Comparison of ENCODE assay signal across 21 cellular contexts in genomic region chr1:24570265-24571125, GRCh38. TPM values are rescaled to one million over a fixed set of nuclear protein-coding genes. Genes with fewer than 3 reads are reported as not detected.
DNase-seq lines count a peak whose midpoint lies in the region; ATAC-seq, FAIRE-seq and TF ChIP-seq lines count a peak whose summit lies in the region.
"Had no signal": no experiment of that assay in that cellular context is flagged by ENCODE, and none has a peak within 500 bp of the region (broad histone marks: within the 10 kb centered on the region; RNA-seq: fewer than 3 reads in every experiment).

No MANE protein-coding gene starts in this region.

- no peaks in the 10 kb centered on the region for H3K9me3 ChIP-seq in K562 (replicated peaks; ENCODE audit: control insufficient read depth, insufficient read depth, low read depth, low read length)
- H3K9me3 ChIP-seq in HepG2 (ENCODE audit: low read length): no peaks in the 10 kb centered on the region
- H3K9me3 ChIP-seq: A549 had no signal

- H3K27me3 ChIP-seq in K562 (ENCODE audit: control insufficient read depth in 2 of 2, insufficient read depth in 2 of 2, low read length in 2 of 2): peaks cover 40 to 74% of the 10 kb centered on the region in 2 experiments
- no peaks in the 10 kb centered on the region for H3K27me3 ChIP-seq in HepG2 (ENCODE audit: control insufficient read depth in 1 of 2, insufficient read depth in 2 of 2, low read length in 2 of 2)

- in situ Hi-C loops in K562 (cut with MboI): no loop called here
- in situ Hi-C loops in HepG2 (cut with HindIII; ENCODE audit: extremely low pct_ligation_motif_present, low pct_unique_long_range_greater_than_20kb): no loop called here

- TF ChIP-seq POLR2A in K562 (conservative IDR thresholded peaks at IDR 0.05) (no peak), HepG2 (IDR thresholded peaks at IDR 0.05; ENCODE audit: insufficient read depth in 1 of 2, low read depth in 2 of 2, low read length in 2 of 2) (no peak)

- CTCF ChIA-PET in K562 (lab: Yijun Ruan, JAX; ENCODE audit: low intra/inter-chr PET ratio): no interaction called here
- CTCF ChIA-PET in HepG2 (lab: Yijun Ruan, JAX; ENCODE audit: low intra/inter-chr PET ratio, low total read pairs): no interaction called here

- FAIRE-seq in K562 (lab: Jason Lieb, UNC): no peak
- no peak for FAIRE-seq in HepG2 (lab: Jason Lieb, UNC)
- FAIRE-seq: A549, GM12892 had no signal

- H3K4me3 ChIP-seq in K562: no peak overlapping the region
- no peak overlapping the region for H3K4me3 ChIP-seq in HepG2 (replicated peaks in 1 of 3; ENCODE audit: insufficient read depth in 1 of 3, low read depth in 2 of 3, low read length in 3 of 3)
- H3K4me3 ChIP-seq: A549, GM23338 had no signal

- no peaks in the 10 kb centered on the region for H3K36me3 Mint-ChIP-seq in activated naive CD4-positive, alpha-beta T cell treated with anti-CD3 and anti-CD28 coated beads, Interleukin-2, amount 50 U/mL, for 24 hours

- no peaks in the 10 kb centered on the region for H3K9me1 ChIP-seq in K562 (ENCODE audit: control insufficient read depth, insufficient read depth, low read length)

- TF ChIP-seq CTCF in K562 (IDR thresholded peaks at IDR 0.05 in 2 of 3, conservative IDR thresholded peaks at IDR 0.05 in 1 of 3; ENCODE audit: insufficient read depth in 2 of 3, low read depth in 1 of 3, low read length in 3 of 3) (no peak), HepG2 (CRISPR knock-in tag; IDR thresholded peaks at IDR 0.05) (no peak)

- H3K4me1 Mint-ChIP-seq in activated naive CD4-positive, alpha-beta T cell treated with anti-CD3 and anti-CD28 coated beads, Interleukin-2, amount 50 U/mL, for 24 hours: no peaks in the 10 kb centered on the region

- H3K36me3 ChIP-seq in K562 (ENCODE audit: control insufficient read depth, insufficient read depth, low read length) (no peaks in the 10 kb centered on the region), HepG2 (replicated peaks in 1 of 2; ENCODE audit: control insufficient read depth in 1 of 2, insufficient read depth in 2 of 2, low read length in 2 of 2) (no peaks in the 10 kb centered on the region)

- TF ChIP-seq EP300 in K562 (IDR thresholded peaks at IDR 0.05; ENCODE audit: low read length) (no peak), HepG2 (IDR thresholded peaks at IDR 0.05; ENCODE audit: low read depth in 2 of 2, low read length in 2 of 2) (no peak), HepG2 (CRISPR knock-in tag; IDR thresholded peaks at IDR 0.05; ENCODE audit: borderline replicate concordance) (no peak)

- TF ChIP-seq RAD21 in K562 (CRISPR knock-in tag; conservative IDR thresholded peaks at IDR 0.05 in 1 of 2, IDR thresholded peaks at IDR 0.05 in 1 of 2) (no peak), HepG2 (CRISPR knock-in tag; IDR thresholded peaks at IDR 0.05) (no peak)

- no peak overlapping the region for H3K27ac ChIP-seq in K562 (ENCODE audit: extremely low read depth, low read depth, low read length)
- H3K27ac ChIP-seq in HepG2 (ENCODE audit: extremely low read length, insufficient read depth, low read length): no peak overlapping the region
- H3K27ac ChIP-seq: 22Rv1, C4-2B had no signal

- no peaks in the 10 kb centered on the region for H3K9me3 Mint-ChIP-seq in activated naive CD4-positive, alpha-beta T cell treated with anti-CD3 and anti-CD28 coated beads, Interleukin-2, amount 50 U/mL, for 24 hours
- H3K9me3 Mint-ChIP-seq: CD4-positive, alpha-beta T cell had no signal

- H2AFZ ChIP-seq in K562 (ENCODE audit: low read depth, low read length): no peak overlapping the region
- no peak overlapping the region for H2AFZ ChIP-seq in HepG2 (ENCODE audit: low read length)
- H2AFZ ChIP-seq: GM23338 had no signal

- intact Hi-C loops in K562 (cut with micrococcal nuclease) (no loop called here), HepG2 (cut with micrococcal nuclease; ENCODE audit: unreplicated experiment) (no loop called here)

- no peak overlapping the region for H3K4me3 Mint-ChIP-seq in activated naive CD4-positive, alpha-beta T cell treated with anti-CD3 and anti-CD28 coated beads, Interleukin-2, amount 50 U/mL, for 24 hours
- H3K4me3 Mint-ChIP-seq: CD4-positive, alpha-beta T cell; GM23338 had no signal

- H3K9ac ChIP-seq in K562 (ENCODE audit: insufficient read depth in 1 of 2, low read depth in 2 of 2, low read length in 2 of 2) (no peak overlapping the region), HepG2 (ENCODE audit: insufficient read depth, low read depth, low read length) (no peak overlapping the region)

- no TSS peak for BruUV-seq in K562 (replicated peaks; lab: Mats Ljungman, UMichigan)
- no TSS peak for BruUV-seq in HepG2 (replicated peaks; lab: Mats Ljungman, UMichigan)

- 4% methylated on average over 10 of the region's 10 CpGs for WGBS in K562 (ENCODE audit: insufficient coverage, low coverage, missing lambda C conversion rate)
- 57% methylated on average over 10 of the region's 10 CpGs for WGBS in HepG2 (ENCODE audit: low lambda C conversion rate)

- H3K4me1 ChIP-seq in K562 (replicated peaks in 1 of 2; ENCODE audit: control insufficient read depth in 2 of 2, insufficient read depth in 2 of 2, low read length in 2 of 2) (peaks cover 0 to 5% of the 10 kb centered on the region in 2 experiments; a peak in 1 of 5 replicates), HepG2 (ENCODE audit: insufficient read depth, low read length) (peaks cover 90% of the 10 kb centered on the region)

- ATAC-seq in K562 (no peak), HepG2 (no peak), HG03565 (IDR thresholded peaks at IDR 0.05; ENCODE audit: unreplicated experiment) (no peak)
- ATAC-seq: A549, GM23338, HCT116 had no signal

- peak overlapping the region; percentile 84 for H3K27ac Mint-ChIP-seq in activated naive CD4-positive, alpha-beta T cell treated with anti-CD3 and anti-CD28 coated beads, Interleukin-2, amount 50 U/mL, for 24 hours
- H3K27ac Mint-ChIP-seq: CD4-positive, alpha-beta T cell; GM23338 had no signal

- H4K20me1 ChIP-seq in K562 (replicated peaks; ENCODE audit: control insufficient read depth, insufficient read depth, low read length) (no peaks in the 10 kb centered on the region), HepG2 (ENCODE audit: insufficient read depth, low read length) (no peaks in the 10 kb centered on the region)

- DNase-seq in activated naive CD4-positive, alpha-beta T cell treated with anti-CD3 and anti-CD28 coated beads, Interleukin-2, amount 50 U/mL, for 16 hours: no peak
- no peak for DNase-seq in K562 (ENCODE audit: extremely low read depth in 1 of 4, low spot score in 3 of 4)
- DNase-seq in HepG2 (ENCODE audit: low spot score): no peak
- no peak for DNase-seq in NCI-H1105 treated with DMSO at 0.1 percent for 48 hours (lab: John Stamatoyannopoulos, UW)
- no peak for DNase-seq in retina
- DNase-seq: AML-193; CD4-positive, alpha-beta T cell; DMS153; DMS79; GDM1; H7 had no signal

- H3K4me2 ChIP-seq in K562 (ENCODE audit: insufficient read depth, low read length) (no peak overlapping the region), HepG2 (ENCODE audit: low read depth, low read length) (no peak overlapping the region)
- H3K4me2 ChIP-seq: A549, GM23338 had no signal

- no peaks in the 10 kb centered on the region for H3K27me3 Mint-ChIP-seq in activated naive CD4-positive, alpha-beta T cell treated with anti-CD3 and anti-CD28 coated beads, Interleukin-2, amount 50 U/mL, for 24 hours
- H3K27me3 Mint-ChIP-seq: CD4-positive, alpha-beta T cell had no signal

- H3K79me2 ChIP-seq in K562 (ENCODE audit: control insufficient read depth, insufficient read depth, low read length) (no peaks in the 10 kb centered on the region), HepG2 (ENCODE audit: insufficient read depth, low read length) (no peaks in the 10 kb centered on the region)

- POLR2A ChIA-PET in K562 (lab: Yijun Ruan, JAX): no interaction called here
- POLR2A ChIA-PET in HepG2 (lab: Yijun Ruan, JAX): interaction anchor here (1.0 to 1.1 kb wide), 2 partner anchors 17 to 30 kb away, joined by 3 to 5 read pairs; no protein-coding TSS in a partner anchor

RNA-seq across cellular contexts. Expression of gene NCMAP, which starts 14.6 kb away (rescaled TPM):
- not detected in 2 replicates for total RNA-seq in K562 (2011; cell fraction: chromatin; rRNA removed; ENCODE audit: low replicate concordance)
- total RNA-seq in K562 (2011; cell fraction: nucleolus; rRNA removed): not detected in 2 replicates
- total RNA-seq in K562 (2011; cell fraction: nucleoplasm; rRNA removed): not detected in 2 replicates
- total RNA-seq in K562 (2014; rRNA removed) (not detected in 2 replicates), K562 (2014; rRNA removed; fragmentation: Illumina TruSeq; extraction: Trizol) (not detected in 2 replicates), K562 (2015; rRNA removed; fragmentation: Illumina TruSeq; extraction: Trizol) (not detected in 2 replicates), K562 (2021) (not detected in 2 replicates), HepG2 (2016; rRNA removed; fragmentation: Illumina TruSeq; extraction: Trizol) (2.7 and 2.9 TPM in 2 replicates)
- polyA plus RNA-seq in K562 (2011; rRNA removed) (not detected in 2 replicates), K562 (2014; fragmentation: Illumina TruSeq; extraction: Trizol) (not detected in 2 replicates), K562 (2014; fragmentation: Nextera tagmentation; extraction: Ambion mirVana) (under 1 TPM in 1 of 2 experiments, not detected in 1; 0.03 TPM), K562 (2014; rRNA removed) (not detected in 2 replicates), HepG2 (2011; rRNA removed) (20.0 and 22.0 TPM in 2 replicates)
- 0.01 TPM in 1 of 2 replicates, not detected in the other for polyA plus RNA-seq in K562 (2011; cell fraction: cytosol; rRNA removed)
- not detected in 2 replicates for polyA plus RNA-seq in K562 (2011; cell fraction: nucleus; rRNA removed)
- 0.03 TPM in 1 of 2 replicates, not detected in the other for polyA plus RNA-seq in K562 (2012)
- polyA minus RNA-seq in K562 (2011; rRNA and poly(A)+ RNA removed): not detected in 2 replicates
- not detected in 2 replicates for polyA minus RNA-seq in K562 (2011; cell fraction: cytosol; rRNA and poly(A)+ RNA removed)
- not detected in 2 replicates for polyA minus RNA-seq in K562 (2011; cell fraction: nucleus; rRNA and poly(A)+ RNA removed)
- total RNA-seq in HepG2 (2016; cell fraction: cytosol; rRNA removed; fragmentation: Illumina TruSeq; extraction: Trizol; ENCODE audit: low read depth): 1.1 and 1.7 TPM in 2 replicates
- total RNA-seq in HepG2 (2016; cell fraction: insoluble cytoplasmic fraction; rRNA removed; fragmentation: Illumina TruSeq; extraction: Trizol): 2.5 and 2.7 TPM in 2 replicates
- 3.6 and 4.1 TPM in 2 replicates for total RNA-seq in HepG2 (2016; cell fraction: membrane; rRNA removed; fragmentation: Illumina TruSeq; extraction: Trizol)
- 1.3 and 1.7 TPM in 2 replicates for total RNA-seq in HepG2 (2016; cell fraction: nucleus; rRNA removed; fragmentation: Illumina TruSeq; extraction: Trizol)
- polyA plus RNA-seq in HepG2 (2011; cell fraction: cytosol; rRNA removed): 16.3 and 22.0 TPM in 2 replicates
- 6.2 and 8.2 TPM in 2 replicates for polyA plus RNA-seq in HepG2 (2011; cell fraction: nucleus; rRNA removed)
- polyA plus RNA-seq in HepG2 (2012): 9.9 and 19.2 TPM in 2 replicates
- polyA plus RNA-seq in HepG2 (2016; cell fraction: cytosol; fragmentation: Illumina TruSeq; extraction: Trizol; ENCODE audit: low read depth): 1.1 and 1.6 TPM in 2 replicates
- 2.0 and 2.2 TPM in 2 replicates for polyA plus RNA-seq in HepG2 (2016; cell fraction: insoluble cytoplasmic fraction; fragmentation: Illumina TruSeq; extraction: Trizol; ENCODE audit: low read depth)
- polyA plus RNA-seq in HepG2 (2016; cell fraction: membrane; fragmentation: Illumina TruSeq; extraction: Trizol; ENCODE audit: low read depth): 2.3 and 3.2 TPM in 2 replicates
- polyA plus RNA-seq in HepG2 (2016; cell fraction: nucleus; fragmentation: Illumina TruSeq; extraction: Trizol; ENCODE audit: insufficient read depth, low read depth): 2.1 and 2.3 TPM in 2 replicates
- polyA minus RNA-seq in HepG2 (2011; rRNA and poly(A)+ RNA removed; ENCODE audit: low replicate concordance): 28.8 TPM in 1 of 2 replicates, not detected in the other
- 13.1 and 18.4 TPM in 2 replicates for polyA minus RNA-seq in HepG2 (2011; cell fraction: cytosol; rRNA and poly(A)+ RNA removed)
- 6.2 and 9.0 TPM in 2 replicates for polyA minus RNA-seq in HepG2 (2011; cell fraction: nucleus; rRNA and poly(A)+ RNA removed)
- total RNA-seq: CD4-positive, alpha-beta T cell; Daoy had no signal
- polyA plus RNA-seq: BJ had no signal
